ENCODE assay signal across 26 cellular contexts in genomic region chr4:62051332-62051731, GRCh38.
"Had no signal": no experiment of that assay in that cellular context is flagged by ENCODE, and none has a peak within 500 bp of the region (broad histone marks: within the 10 kb centered on the region; RNA-seq: fewer than 3 reads in every experiment).

No MANE protein-coding gene starts in this region.

- H3K27ac Mint-ChIP-seq: activated B cell treated with CpG ODN at 0.5 μM for 24 hours; activated CD4-positive, alpha-beta T cell treated with anti-CD3 and anti-CD28 coated beads, Interleukin-2, amount 10 ng/mL, durations not matched to agents 24 days and 14 days; activated CD8-positive, alpha-beta memory T cell treated with anti-CD3 and anti-CD28 coated beads, Interleukin-2, amount 10 ng/mL, durations not matched to agents 7 days and 5 days; activated naive CD4-positive, alpha-beta T cell treated with anti-CD3 and anti-CD28 coated beads, Interleukin-2, amount 50 U/mL, for 24 hours; activated T-cell treated with anti-CD3 and anti-CD28 coated beads, Interleukin-2, amount 50 U/mL, for 24 hours; activated T-helper 1 cell treated with anti-CD3 and anti-CD28 coated beads, Interleukin-12 subunit alpha, Interleukin-12 subunit beta, Interleukin-2, Interleukin-4 antibody, amounts not matched to agents 30 ng/mL and 10 ng/mL and 1 ng/mL, durations not matched to agents 14 hours and 24 hours and 36 hours; T-cell had no signal

- H3K36me3 ChIP-seq: ascending aorta had no signal

- ATAC-seq: activated CD8-positive, alpha-beta memory T cell treated with anti-CD3 and anti-CD28 coated beads, Interleukin-2, amount 10 ng/mL, durations not matched to agents 7 days and 5 days; body of pancreas; T-cell had no signal

- H3K27ac ChIP-seq: ascending aorta, body of pancreas had no signal

- H3K4me3 ChIP-seq: ascending aorta, body of pancreas had no signal

- DNase-seq: activated B cell treated with CpG ODN at 0.5 μM for 24 hours; activated CD4-positive, alpha-beta T cell treated with anti-CD3 and anti-CD28 coated beads for 1 hour; activated CD4-positive, alpha-beta T cell treated with anti-CD3 and anti-CD28 coated beads, Interleukin-2, amount 10 ng/mL, durations not matched to agents 24 days and 14 days; activated CD4-positive, alpha-beta T cell treated with anti-CD3 and anti-CD28 coated beads, Interleukin-2, amount 50 U/mL, for 48 hours; activated CD8-positive, alpha-beta memory T cell treated with anti-CD3 and anti-CD28 coated beads, Interleukin-2, amount 10 ng/mL, durations not matched to agents 7 days and 5 days; activated effector memory CD4-positive, alpha-beta T cell treated with Interleukin-2 at 50 U/mL for 16 hours; activated naive CD4-positive, alpha-beta T cell; activated T-cell treated with anti-CD3 and anti-CD28 coated beads, Interleukin-2, amount 50 U/mL, for 24 hours; amniotic stem cell; body of pancreas; MM.1S; NCI-H1105 treated with DMSO at 0.1 percent for 48 hours; NCI-H1436 treated with DMSO at 0.1 percent for 48 hours; NCI-H187; NCI-H2081; NCI-H524; SHP77 treated with DMSO at 0.1 percent for 48 hours; T-cell; T-helper 2 cell; T1000 had no signal

- H3K9me3 Mint-ChIP-seq: activated CD4-positive, alpha-beta T cell treated with anti-CD3 and anti-CD28 coated beads, Interleukin-2, amount 10 ng/mL, durations not matched to agents 24 days and 14 days; activated naive CD4-positive, alpha-beta T cell treated with anti-CD3 and anti-CD28 coated beads, Interleukin-2, amount 50 U/mL, for 24 hours; activated T-cell treated with anti-CD3 and anti-CD28 coated beads, Interleukin-2, amount 50 U/mL, for 24 hours; activated T-helper 1 cell treated with anti-CD3 and anti-CD28 coated beads, Interleukin-12 subunit alpha, Interleukin-12 subunit beta, Interleukin-2, Interleukin-4 antibody, amounts not matched to agents 30 ng/mL and 10 ng/mL and 1 ng/mL, durations not matched to agents 14 hours and 24 hours and 36 hours; central memory CD8-positive, alpha-beta T cell had no signal

- H3K27me3 ChIP-seq: ascending aorta, body of pancreas had no signal

- H3K9me3 ChIP-seq: ascending aorta, body of pancreas had no signal

- H3K27me3 Mint-ChIP-seq: activated B cell treated with CpG ODN at 0.5 μM for 24 hours; activated CD4-positive, alpha-beta T cell treated with anti-CD3 and anti-CD28 coated beads, Interleukin-2, amount 10 ng/mL, durations not matched to agents 24 days and 14 days; activated CD8-positive, alpha-beta memory T cell treated with anti-CD3 and anti-CD28 coated beads, Interleukin-2, amount 10 ng/mL, durations not matched to agents 7 days and 5 days; activated naive CD4-positive, alpha-beta T cell treated with anti-CD3 and anti-CD28 coated beads, Interleukin-2, amount 50 U/mL, for 24 hours; activated T-cell treated with anti-CD3 and anti-CD28 coated beads, Interleukin-2, amount 50 U/mL, for 24 hours; central memory CD8-positive, alpha-beta T cell; T-cell had no signal

- H3K4me1 ChIP-seq: ascending aorta, body of pancreas had no signal

- FAIRE-seq: RCC 7860, TTC549 had no signal

- H3K4me3 Mint-ChIP-seq: activated B cell treated with CpG ODN at 0.5 μM for 24 hours; activated CD4-positive, alpha-beta T cell treated with anti-CD3 and anti-CD28 coated beads, Interleukin-2, amount 10 ng/mL, durations not matched to agents 24 days and 14 days; activated CD8-positive, alpha-beta memory T cell treated with anti-CD3 and anti-CD28 coated beads, Interleukin-2, amount 10 ng/mL, durations not matched to agents 7 days and 5 days; activated naive CD4-positive, alpha-beta T cell treated with anti-CD3 and anti-CD28 coated beads, Interleukin-2, amount 50 U/mL, for 24 hours; activated T-cell treated with anti-CD3 and anti-CD28 coated beads, Interleukin-2, amount 50 U/mL, for 24 hours; activated T-helper 1 cell treated with anti-CD3 and anti-CD28 coated beads, Interleukin-12 subunit alpha, Interleukin-12 subunit beta, Interleukin-2, Interleukin-4 antibody, amounts not matched to agents 30 ng/mL and 10 ng/mL and 1 ng/mL, durations not matched to agents 14 hours and 24 hours and 36 hours; central memory CD8-positive, alpha-beta T cell; T-cell had no signal

- H3K36me3 Mint-ChIP-seq: activated CD8-positive, alpha-beta memory T cell treated with anti-CD3 and anti-CD28 coated beads, Interleukin-2, amount 10 ng/mL, durations not matched to agents 7 days and 5 days; activated naive CD4-positive, alpha-beta T cell treated with anti-CD3 and anti-CD28 coated beads, Interleukin-2, amount 50 U/mL, for 24 hours; T-cell had no signal

- H3K4me1 Mint-ChIP-seq: activated B cell treated with CpG ODN at 0.5 μM for 24 hours; activated CD4-positive, alpha-beta T cell treated with anti-CD3 and anti-CD28 coated beads, Interleukin-2, amount 10 ng/mL, durations not matched to agents 24 days and 14 days; activated CD8-positive, alpha-beta memory T cell treated with anti-CD3 and anti-CD28 coated beads, Interleukin-2, amount 10 ng/mL, durations not matched to agents 7 days and 5 days; activated naive CD4-positive, alpha-beta T cell treated with anti-CD3 and anti-CD28 coated beads, Interleukin-2, amount 50 U/mL, for 24 hours; central memory CD8-positive, alpha-beta T cell; T-cell had no signal
